ENCODE assay signal across 8 cellular contexts in genomic region chr11:114075891-114076441, GRCh38. TPM values are rescaled to one million over a fixed set of nuclear protein-coding genes. Genes with fewer than 3 reads are reported as not detected.
A peak's percentile ranks its signal among the peaks of the same experiment; 100 is the strongest.
DNase-seq lines count a peak whose midpoint lies in the region; ATAC-seq and TF ChIP-seq lines count a peak whose summit lies in the region.

No MANE protein-coding gene starts in this region.

- H3K27ac ChIP-seq in breast epithelium (peak overlapping the region in 1 of 2 donors; percentile 57), lower lobe of right lung (peak overlapping the region; percentile 26)

- peak overlapping the region; percentile 41 for H3K4me3 Mint-ChIP-seq in type B pancreatic cell

- H3K27ac Mint-ChIP-seq in type B pancreatic cell = no peak overlapping the region

- intact Hi-C loops in breast epithelium (cut with DNase I; ENCODE audit: low total_unique reads) = no loop called here
- intact Hi-C loops in lower lobe of right lung (cut with DNase I) = no loop called here

- DNase-seq in NCI-H748 (lab: John Stamatoyannopoulos, UW; ENCODE audit: unreplicated experiment) (peak; percentile 14), NCI-H748 treated with DMSO at 0.1 percent for 48 hours (lab: John Stamatoyannopoulos, UW) (no peak), SK-MEL-5 (ENCODE audit: low read depth, low spot score) (peak; percentile 47), breast epithelium (ENCODE audit: low spot score in 2 of 2) (no peak), lower lobe of right lung (no peak), type B pancreatic cell (ENCODE audit: extremely low spot score, unreplicated experiment) (no peak)

- peak overlapping the region; percentile 20 to 55 (median 22) for H3K4me3 ChIP-seq in breast epithelium
- peak overlapping the region; percentile 26 for H3K4me3 ChIP-seq in lower lobe of right lung

- no peaks in the 10 kb centered on the region for H3K36me3 Mint-ChIP-seq in type B pancreatic cell

- peaks cover 82% of the 10 kb centered on the region for H3K27me3 Mint-ChIP-seq in type B pancreatic cell

- TF ChIP-seq POLR2A in breast epithelium (IDR thresholded peaks at IDR 0.05) = no peak

- peaks cover 70% of the 10 kb centered on the region for H3K4me1 Mint-ChIP-seq in type B pancreatic cell (ENCODE audit: unreplicated experiment)

- TF ChIP-seq CTCF in breast epithelium (IDR thresholded peaks at IDR 0.05) = peak; percentile 23 to 54 (median 42)
- peak; percentile 54 for TF ChIP-seq CTCF in lower lobe of right lung (IDR thresholded peaks at IDR 0.05)
- peak; percentile 83 for TF ChIP-seq CTCF in type B pancreatic cell (conservative IDR thresholded peaks at IDR 0.05)

- no peak for ATAC-seq in lower lobe of right lung
- ATAC-seq in GM21526 (IDR thresholded peaks at IDR 0.05; ENCODE audit: low FRiP score, unreplicated experiment) = no peak
- ATAC-seq in HG02973 (IDR thresholded peaks at IDR 0.05; ENCODE audit: unreplicated experiment) = no peak

- H3K36me3 ChIP-seq in breast epithelium (no peaks in the 10 kb centered on the region), lower lobe of right lung (peaks cover 80% of the 10 kb centered on the region)

- H3K9me3 ChIP-seq in breast epithelium (no peaks in the 10 kb centered on the region), lower lobe of right lung (no peaks in the 10 kb centered on the region)

- in situ Hi-C loops in SK-MEL-5 (cut with HindIII; ENCODE audit: low pct_unique_long_range_greater_than_20kb, low sequenced_read_pairs) = no loop called here

- no peaks in the 10 kb centered on the region for H3K27me3 ChIP-seq in breast epithelium
- no peaks in the 10 kb centered on the region for H3K27me3 ChIP-seq in lower lobe of right lung (ENCODE audit: low read depth)

- H3K4me1 ChIP-seq in breast epithelium (peaks cover 32 to 62% of the 10 kb centered on the region in 2 donors), lower lobe of right lung (peaks cover 100% of the 10 kb centered on the region)

- no peaks in the 10 kb centered on the region for H3K9me3 Mint-ChIP-seq in type B pancreatic cell

RNA-seq across cellular contexts. Expression of gene ZBTB16, which starts 16.5 kb away (rescaled TPM):
- total RNA-seq in SK-MEL-5 (2014; rRNA removed; shearing (Covaris generic)) = not detected in 2 replicates
- not detected in 2 replicates for polyA plus RNA-seq in SK-MEL-5 (2015; cell fraction: cytosol; rRNA removed)
- polyA plus RNA-seq in SK-MEL-5 (2015; cell fraction: nucleus; rRNA removed) = not detected in 2 replicates
- 100 to 1,000 TPM; 236 to 358 (median 271) TPM for total RNA-seq in breast epithelium
- 171 TPM for total RNA-seq in lower lobe of right lung
- total RNA-seq in type B pancreatic cell (ENCODE audit: low replicate concordance) = 2.6 and 11.9 TPM in 2 replicates

Comparison
In these comparisons a context has a peak if more than half of its experiments do, and no peak if none do; other contexts are left out.
1. DNase-seq: peak in NCI-H748 (single experiment) and SK-MEL-5 (single experiment); none in NCI-H748 treated with DMSO at 0.1 percent for 48 hours (single experiment), breast epithelium (0 of 2), lower lobe of right lung (single experiment) and type B pancreatic cell (single experiment).
2. RNA of gene ZBTB16, which starts 16.5 kb away (total RNA-seq): 236 to 358 TPM in breast epithelium and 171 TPM in lower lobe of right lung (single experiment); 2.6 to 11.9 TPM in type B pancreatic cell and not detected in SK-MEL-5; every median in the first group is over 10 times any median in the second.
3. Peak in every context shown above with its lines, with median percentiles within 50 percentile points of each other: CTCF ChIP-seq.